ENCODE assay signal across 19 cellular contexts in the genomic region with DNA sequence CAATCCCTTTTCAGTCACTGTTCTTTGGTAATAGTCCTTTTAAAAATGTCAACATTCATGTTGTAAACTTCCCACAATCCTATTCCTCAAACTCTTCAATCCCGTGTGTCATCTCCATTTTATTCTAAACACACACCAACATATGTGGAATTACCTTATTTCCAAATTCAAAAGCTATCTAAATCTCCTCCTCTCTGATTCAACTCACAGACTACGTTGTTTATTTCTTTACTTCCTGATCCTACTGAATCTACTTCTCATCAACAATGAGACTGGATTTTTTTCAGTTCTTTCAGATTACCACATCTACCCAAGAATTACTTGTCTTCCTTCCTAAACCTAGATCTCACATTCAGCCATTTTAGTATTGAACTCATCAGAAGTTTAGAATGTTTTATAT.
A peak's percentile ranks its signal among the peaks of the same experiment; 100 is the strongest.
DNase-seq lines count a peak whose midpoint lies in the region; ATAC-seq and TF ChIP-seq lines count a peak whose summit lies in the region.
"Had no signal": no experiment of that assay in that cellular context is flagged by ENCODE, and none has a peak within 500 bp of the region (broad histone marks: within the 10 kb centered on the region; RNA-seq: fewer than 3 reads in every experiment).

No MANE protein-coding gene starts in this region.

- H3K27ac ChIP-seq in AG04450 (ENCODE audit: low read depth, low read length) (no peak overlapping the region), hepatocyte (no peak overlapping the region), esophagus muscularis mucosa (replicated peaks in 1 of 4) (no peak overlapping the region)

- no peak overlapping the region for H3K4me2 ChIP-seq in hepatocyte

- no peak for ATAC-seq in Right ventricle myocardium inferior

- H3K4me3 ChIP-seq in AG04450 (ENCODE audit: low read depth, low read length) (no peak overlapping the region), hepatocyte (no peak overlapping the region), esophagus muscularis mucosa (no peak overlapping the region)
- H3K4me3 ChIP-seq: HAP-1 had no signal

- TF ChIP-seq POLR2A in esophagus muscularis mucosa (IDR thresholded peaks at IDR 0.05; ENCODE audit: low read depth) = no peak

- H3K4me1 ChIP-seq in hepatocyte (ENCODE audit: insufficient read depth) (no peaks in the 10 kb centered on the region), esophagus muscularis mucosa (no peaks in the 10 kb centered on the region)

- no peaks in the 10 kb centered on the region for H3K36me3 ChIP-seq in hepatocyte (replicated peaks; ENCODE audit: insufficient read depth, low read depth)
- H3K36me3 ChIP-seq in esophagus muscularis mucosa = no peaks in the 10 kb centered on the region
- H3K36me3 ChIP-seq: BE2C, HAP-1 had no signal

- no peak for TF ChIP-seq CTCF in AG04450 (IDR thresholded peaks at IDR 0.05; ENCODE audit: low read depth, low read length)
- no peak for TF ChIP-seq CTCF in hepatocyte (IDR thresholded peaks at IDR 0.05; ENCODE audit: poor library complexity)
- no peak for TF ChIP-seq CTCF in esophagus muscularis mucosa (IDR thresholded peaks at IDR 0.05)

- TF ChIP-seq EP300 in esophagus muscularis mucosa (IDR thresholded peaks at IDR 0.05) = no peak

- H3K79me2 ChIP-seq in hepatocyte = no peaks in the 10 kb centered on the region

- peak; percentile 24 for DNase-seq in AG04450 (ENCODE audit: low read depth, low spot score)
- DNase-seq in HCEC 1CT = peak; percentile 28
- peak; percentile 77 for DNase-seq in amniotic epithelial cell (ENCODE audit: low read depth)
- DNase-seq in hepatocyte (ENCODE audit: low spot score) = no peak
- no peak for DNase-seq in Right ventricle myocardium inferior (ENCODE audit: missing footprints)
- no peak for DNase-seq in ecto neural progenitor cell (ENCODE audit: low spot score)
- no peak for DNase-seq in NCI-H1105 (lab: John Stamatoyannopoulos, UW)
- DNase-seq in esophagus muscularis mucosa (ENCODE audit: extremely low spot score) = no peak
- DNase-seq: 8988T; BE2C; C1 segment of cervical spinal cord; CD4-positive, CD25-positive, alpha-beta regulatory T cell; CD8-positive, alpha-beta memory T cell; COR-L47; DMS 273 treated with DMSO at 0.1 percent for 48 hours; DMS53; DND-41; EL had no signal

- H3K9me2 ChIP-seq in hepatocyte (replicated peaks; ENCODE audit: insufficient read depth) = no peaks in the 10 kb centered on the region

- no peaks in the 10 kb centered on the region for H4K20me1 ChIP-seq in hepatocyte (ENCODE audit: insufficient read depth, poor library complexity, severe bottlenecking)

- POLR2A ChIA-PET in AG04450 (lab: Yijun Ruan, JAX) = no interaction called here

- CTCF ChIA-PET in AG04450 (lab: Charles Lee) = interaction anchor here (0.8 to 1.1 kb wide), 2 partner anchors 97 to 163 kb away, joined by 3 read pairs; no protein-coding TSS in a partner anchor

- H3K27me3 ChIP-seq in AG04450 (ENCODE audit: control insufficient read depth, insufficient read depth, low read length) = no peaks in the 10 kb centered on the region
- no peaks in the 10 kb centered on the region for H3K27me3 ChIP-seq in hepatocyte
- H3K27me3 ChIP-seq in esophagus muscularis mucosa = no peaks in the 10 kb centered on the region
- H3K27me3 ChIP-seq: BE2C had no signal

- WGBS in hepatocyte (ENCODE audit: low lambda C conversion rate, missing lambda C conversion rate) = 69% methylated on average over 2 of the region's 2 CpGs
- 73% methylated on average over 2 of the region's 2 CpGs for WGBS in esophagus muscularis mucosa

- no peaks in the 10 kb centered on the region for H3K9me3 ChIP-seq in AG04450 (ENCODE audit: control insufficient read depth, insufficient read depth, low read length)
- H3K9me3 ChIP-seq in hepatocyte (ENCODE audit: low read depth) = no peaks in the 10 kb centered on the region
- no peaks in the 10 kb centered on the region for H3K9me3 ChIP-seq in esophagus muscularis mucosa
- H3K9me3 ChIP-seq: BE2C, HAP-1 had no signal

- intact Hi-C loops in Right ventricle myocardium inferior (cut with DNase I) = no loop called here
- intact Hi-C loops in esophagus muscularis mucosa (cut with DNase I) = no loop called here

- peak overlapping the region; percentile 13 for H2AFZ ChIP-seq in hepatocyte

Comparison
In these comparisons a context has a peak if more than half of its experiments do, and no peak if none do; other contexts are left out.
1. DNase-seq: peak in AG04450 (single experiment), HCEC 1CT (single experiment) and amniotic epithelial cell (single experiment); none in hepatocyte (single experiment), Right ventricle myocardium inferior (single experiment), ecto neural progenitor cell (single experiment), NCI-H1105 (single experiment) and esophagus muscularis mucosa (single experiment).